20 cellular contexts compared by ENCODE assay signal in genomic region chr5:15837584-15838289, GRCh38.
"Had no signal": no experiment of that assay in that cellular context is flagged by ENCODE, and none has a peak within 500 bp of the region (broad histone marks: within the 10 kb centered on the region; RNA-seq: fewer than 3 reads in every experiment).

No MANE protein-coding gene starts in this region.

- H3K27ac ChIP-seq: ascending aorta, colonic mucosa, SK-N-MC, suprapubic skin, WERI-Rb-1 had no signal

- H3K4me1 Mint-ChIP-seq: activated CD4-positive, alpha-beta T cell treated with anti-CD3 and anti-CD28 coated beads for 36 hours; activated CD8-positive, alpha-beta memory T cell treated with anti-CD3 and anti-CD28 coated beads, Interleukin-2, amount 10 ng/mL, durations not matched to agents 7 days and 5 days; activated naive CD8-positive, alpha-beta T cell treated with anti-CD3 and anti-CD28 coated beads, Interleukin-2, amount 50 U/mL, for 24 hours; immature natural killer cell; naive thymus-derived CD8-positive, alpha-beta T cell had no signal

- ATAC-seq: activated CD4-positive, alpha-beta T cell treated with anti-CD3 and anti-CD28 coated beads for 36 hours; activated CD8-positive, alpha-beta memory T cell treated with anti-CD3 and anti-CD28 coated beads, Interleukin-2, amount 10 ng/mL, durations not matched to agents 7 days and 5 days; activated naive CD8-positive, alpha-beta T cell treated with anti-CD3 and anti-CD28 coated beads, Interleukin-2, amount 50 U/mL, for 24 hours; naive thymus-derived CD8-positive, alpha-beta T cell had no signal

- H3K36me3 ChIP-seq: ascending aorta, colonic mucosa, suprapubic skin, WERI-Rb-1 had no signal

- H3K9me3 ChIP-seq: ascending aorta, colonic mucosa, suprapubic skin had no signal

- H3K9me3 Mint-ChIP-seq: stimulated activated naive CD8-positive, alpha-beta T cell treated with anti-CD3 and anti-CD28 coated beads, Interleukin-15, Interleukin-2, amounts not matched to agents 100 ng/mL and 50 ng/mL, for 24 hours had no signal

- H3K4me3 ChIP-seq: ascending aorta, colonic mucosa, SK-N-MC, suprapubic skin had no signal

- H3K4me1 ChIP-seq: colonic mucosa, suprapubic skin had no signal

- H3K27ac Mint-ChIP-seq: activated CD4-positive, alpha-beta memory T cell treated with anti-CD3 and anti-CD28 coated beads for 36 hours; activated CD4-positive, alpha-beta T cell treated with anti-CD3 and anti-CD28 coated beads for 36 hours; activated CD8-positive, alpha-beta memory T cell treated with anti-CD3 and anti-CD28 coated beads, Interleukin-2, amount 10 ng/mL, durations not matched to agents 7 days and 5 days; activated naive CD4-positive, alpha-beta T cell treated with anti-CD3 and anti-CD28 coated beads for 36 hours; activated naive CD8-positive, alpha-beta T cell treated with anti-CD3 and anti-CD28 coated beads, Interleukin-2, amount 50 U/mL, for 24 hours; activated T-helper 2 cell treated with anti-CD3 and anti-CD28 coated beads, Interferon-gamma antibody, Interleukin-2, Interleukin-4, amounts not matched to agents 10 μg/mL and 5 μg/mL and 100 μg/mL, durations not matched to agents 14 hours and 24 hours and 36 hours; immature natural killer cell; naive thymus-derived CD8-positive, alpha-beta T cell; stimulated activated naive CD8-positive, alpha-beta T cell treated with anti-CD3 and anti-CD28 coated beads, Interleukin-15, Interleukin-2, amounts not matched to agents 100 ng/mL and 50 ng/mL, for 24 hours; T-helper 1 cell treated with Interleukin-12 subunit alpha and Interleukin-12 subunit beta and Interleukin-4 antibody, amounts not matched to agents 30 μg/mL and 1 μg/mL, for 36 hours had no signal

- FAIRE-seq: endometrium had no signal

- H3K27me3 ChIP-seq: ascending aorta, colonic mucosa, suprapubic skin had no signal

- H3K36me3 Mint-ChIP-seq: activated CD4-positive, alpha-beta memory T cell treated with anti-CD3 and anti-CD28 coated beads for 36 hours; activated CD8-positive, alpha-beta memory T cell treated with anti-CD3 and anti-CD28 coated beads, Interleukin-2, amount 10 ng/mL, durations not matched to agents 7 days and 5 days; immature natural killer cell; naive thymus-derived CD8-positive, alpha-beta T cell had no signal

- DNase-seq: activated CD4-positive, alpha-beta memory T cell treated with anti-CD3 and anti-CD28 coated beads for 36 hours; activated CD4-positive, alpha-beta T cell treated with anti-CD3 and anti-CD28 coated beads for 36 hours; activated CD8-positive, alpha-beta memory T cell treated with anti-CD3 and anti-CD28 coated beads, Interleukin-2, amount 10 ng/mL, durations not matched to agents 7 days and 5 days; activated naive CD4-positive, alpha-beta T cell treated with anti-CD3 and anti-CD28 coated beads for 36 hours; activated naive CD8-positive, alpha-beta T cell treated with anti-CD3 and anti-CD28 coated beads, Interleukin-2, amount 50 U/mL, for 24 hours; activated T-cell treated with anti-CD3 and anti-CD28 coated beads, Interleukin-2, amount 50 U/mL, for 1 hour; caudate nucleus; colonic mucosa; glutamatergic neuron; immature natural killer cell; naive thymus-derived CD8-positive, alpha-beta T cell; trophoblast cell; WERI-Rb-1 had no signal

- H3K27me3 Mint-ChIP-seq: activated CD4-positive, alpha-beta memory T cell treated with anti-CD3 and anti-CD28 coated beads for 36 hours; activated CD4-positive, alpha-beta T cell treated with anti-CD3 and anti-CD28 coated beads for 36 hours; activated CD8-positive, alpha-beta memory T cell treated with anti-CD3 and anti-CD28 coated beads, Interleukin-2, amount 10 ng/mL, durations not matched to agents 7 days and 5 days; activated naive CD8-positive, alpha-beta T cell treated with anti-CD3 and anti-CD28 coated beads, Interleukin-2, amount 50 U/mL, for 24 hours; naive thymus-derived CD8-positive, alpha-beta T cell; stimulated activated naive CD8-positive, alpha-beta T cell treated with anti-CD3 and anti-CD28 coated beads, Interleukin-15, Interleukin-2, amounts not matched to agents 100 ng/mL and 50 ng/mL, for 24 hours had no signal

- H3K4me3 Mint-ChIP-seq: activated CD4-positive, alpha-beta memory T cell treated with anti-CD3 and anti-CD28 coated beads for 36 hours; activated CD4-positive, alpha-beta T cell treated with anti-CD3 and anti-CD28 coated beads for 36 hours; activated CD8-positive, alpha-beta memory T cell treated with anti-CD3 and anti-CD28 coated beads, Interleukin-2, amount 10 ng/mL, durations not matched to agents 7 days and 5 days; activated naive CD4-positive, alpha-beta T cell treated with anti-CD3 and anti-CD28 coated beads for 36 hours; activated naive CD8-positive, alpha-beta T cell treated with anti-CD3 and anti-CD28 coated beads, Interleukin-2, amount 50 U/mL, for 24 hours; immature natural killer cell; naive thymus-derived CD8-positive, alpha-beta T cell; stimulated activated naive CD8-positive, alpha-beta T cell treated with anti-CD3 and anti-CD28 coated beads, Interleukin-15, Interleukin-2, amounts not matched to agents 100 ng/mL and 50 ng/mL, for 24 hours; T-helper 1 cell treated with Interleukin-12 subunit alpha and Interleukin-12 subunit beta and Interleukin-4 antibody, amounts not matched to agents 30 μg/mL and 1 μg/mL, for 36 hours had no signal
